Comparison of ENCODE assay signal across 8 cellular contexts in the genomic region with DNA sequence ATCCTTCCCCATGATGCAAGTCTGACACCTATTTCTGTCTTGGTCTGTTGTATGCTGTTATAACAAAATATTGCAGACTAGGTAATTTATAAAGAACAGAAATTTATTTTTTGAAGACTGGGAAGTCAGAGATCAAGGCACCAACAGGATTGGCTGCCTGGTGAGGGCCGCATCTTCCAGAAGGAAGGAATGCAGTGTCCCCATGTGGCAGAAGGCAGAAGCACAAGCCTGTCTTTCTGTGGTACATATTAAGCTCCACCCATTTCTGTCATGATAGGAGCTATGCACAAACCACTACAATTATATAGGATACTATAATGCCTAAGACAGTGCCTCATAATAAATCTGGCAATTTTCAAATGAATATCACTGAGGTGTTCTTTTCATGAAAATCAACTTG.
DNase-seq lines count a peak whose midpoint lies in the region; ATAC-seq lines count a peak whose summit lies in the region.

No MANE protein-coding gene starts in this region.

- peak; percentile 26 for DNase-seq in DMS 273 treated with DMSO at 0.1 percent for 48 hours (lab: John Stamatoyannopoulos, UW)
- DNase-seq in T1000 (lab: John Stamatoyannopoulos, UW): peak; percentile 0
- peak in 1 of 2 donors; percentile 39 for DNase-seq in left colon
- no peak for DNase-seq in NCI-H1436 (lab: John Stamatoyannopoulos, UW)
- DNase-seq in effector CD4-positive, alpha-beta T cell: no peak
- no peak for DNase-seq in NCI-H748 treated with DMSO at 0.1 percent for 48 hours (lab: John Stamatoyannopoulos, UW)

- ATAC-seq in HG03159 (IDR thresholded peaks at IDR 0.05; ENCODE audit: unreplicated experiment) (peak; percentile 74), left colon (peak; percentile 83)
- no peak for ATAC-seq in stimulated activated memory B cell treated with anti-CD40 and anti-IgM and Interleukin-4, amounts not matched to agents 10 μg/mL and 1 μg/mL and 100 μg/mL, for 72 hours

- H3K27ac Mint-ChIP-seq in stimulated activated memory B cell treated with anti-CD40 and anti-IgM and Interleukin-4, amounts not matched to agents 10 μg/mL and 1 μg/mL and 100 μg/mL, for 72 hours: no peak overlapping the region

- no peak overlapping the region for H3K4me3 Mint-ChIP-seq in stimulated activated memory B cell treated with anti-CD40 and anti-IgM and Interleukin-4, amounts not matched to agents 10 μg/mL and 1 μg/mL and 100 μg/mL, for 72 hours

- H3K36me3 Mint-ChIP-seq in stimulated activated memory B cell treated with anti-CD40 and anti-IgM and Interleukin-4, amounts not matched to agents 10 μg/mL and 1 μg/mL and 100 μg/mL, for 72 hours: no peaks in the 10 kb centered on the region

- intact Hi-C loops in left colon (cut with DNase I, micrococcal nuclease): loop anchor here in 1 of 2 donors (10.0 kb wide), 1 partner anchor 418 kb away; no protein-coding TSS in a partner anchor

- no peaks in the 10 kb centered on the region for H3K27me3 Mint-ChIP-seq in stimulated activated memory B cell treated with anti-CD40 and anti-IgM and Interleukin-4, amounts not matched to agents 10 μg/mL and 1 μg/mL and 100 μg/mL, for 72 hours

- no peaks in the 10 kb centered on the region for H3K4me1 Mint-ChIP-seq in stimulated activated memory B cell treated with anti-CD40 and anti-IgM and Interleukin-4, amounts not matched to agents 10 μg/mL and 1 μg/mL and 100 μg/mL, for 72 hours

- no peaks in the 10 kb centered on the region for H3K9me3 Mint-ChIP-seq in stimulated activated memory B cell treated with anti-CD40 and anti-IgM and Interleukin-4, amounts not matched to agents 10 μg/mL and 1 μg/mL and 100 μg/mL, for 72 hours

Comparison
In these comparisons a context has a peak if more than half of its experiments do, and no peak if none do; other contexts are left out.
1. DNase-seq: peak in DMS 273 treated with DMSO at 0.1 percent for 48 hours (single experiment) and T1000 (single experiment); none in NCI-H1436 (single experiment), effector CD4-positive, alpha-beta T cell (single experiment) and NCI-H748 treated with DMSO at 0.1 percent for 48 hours (single experiment).